In the genomic region with DNA sequence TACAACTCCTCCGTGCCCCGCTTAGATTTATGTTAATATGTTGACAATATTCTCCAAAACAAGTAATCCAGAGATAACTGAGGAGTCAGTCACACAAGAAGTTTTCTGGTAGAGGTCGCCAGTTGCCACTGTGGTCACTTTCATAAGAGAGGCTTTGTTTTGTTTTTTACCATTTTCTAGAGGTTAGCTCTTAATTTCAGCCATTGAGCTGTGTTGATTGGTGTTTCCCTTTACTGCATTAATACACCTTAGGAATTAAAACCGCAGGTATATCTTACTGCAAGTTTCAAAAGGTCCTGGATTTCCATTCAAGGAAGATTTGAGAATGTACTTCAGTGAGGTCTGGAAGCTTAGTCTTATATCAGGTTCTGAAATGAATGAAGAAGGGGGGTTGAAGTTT, we compare ENCODE assay signal across 8 cellular contexts. TPM values are rescaled to one million over a fixed set of nuclear protein-coding genes. Genes with fewer than 3 reads are reported as not detected.
DNase-seq lines count a peak whose midpoint lies in the region; ATAC-seq, FAIRE-seq and TF ChIP-seq lines count a peak whose summit lies in the region.

No MANE protein-coding gene starts in this region.

- no peak for ATAC-seq in heart right ventricle
- no peak for ATAC-seq in left ventricle myocardium superior
- ATAC-seq in activated CD8-positive, alpha-beta T cell treated with anti-CD3 and anti-CD28 coated beads, Interleukin-2, amount 10 ng/mL, durations not matched to agents 7 days and 5 days = no peak
- no peak for ATAC-seq in GM21737 (IDR thresholded peaks at IDR 0.05; ENCODE audit: unreplicated experiment)
- no peak for ATAC-seq in GM19467 (IDR thresholded peaks at IDR 0.05; ENCODE audit: unreplicated experiment)

- CTCF ChIA-PET in activated CD8-positive, alpha-beta T cell treated with anti-CD3 and anti-CD28 coated beads, Interleukin-2, amount 10 ng/mL, durations not matched to agents 7 days and 5 days (lab: Charles Lee) = interaction anchor here (1.0 to 1.3 kb wide), 4 partner anchors 8 to 65 kb away, joined by 3 to 4 read pairs (median 3); partner anchors contain the start of gene COMMD3

- H3K36me3 Mint-ChIP-seq in activated CD8-positive, alpha-beta T cell treated with anti-CD3 and anti-CD28 coated beads, Interleukin-2, amount 10 ng/mL, durations not matched to agents 7 days and 5 days (ENCODE audit: low read depth) = peaks cover 31% of the 10 kb centered on the region

- H3K27me3 Mint-ChIP-seq in activated CD8-positive, alpha-beta T cell treated with anti-CD3 and anti-CD28 coated beads, Interleukin-2, amount 10 ng/mL, durations not matched to agents 7 days and 5 days (ENCODE audit: low read depth) = peaks cover 43% of the 10 kb centered on the region

- H3K4me3 ChIP-seq in heart right ventricle (peak overlapping the region in 7 of 10 donors; percentile 28 to 72 (median 64)), thymus (ENCODE audit: low read length) (peak overlapping the region; percentile 65)

- H3K9me3 ChIP-seq in heart right ventricle (no peaks in the 10 kb centered on the region), thymus (ENCODE audit: control insufficient read depth) (no peaks in the 10 kb centered on the region)

- peak overlapping the region; percentile 81 for H3K4me3 Mint-ChIP-seq in activated CD8-positive, alpha-beta T cell treated with anti-CD3 and anti-CD28 coated beads, Interleukin-2, amount 10 ng/mL, durations not matched to agents 7 days and 5 days

- H3K27me3 ChIP-seq in heart right ventricle = peaks cover 0 to 33% (median 5%) of the 10 kb centered on the region in 7 donors
- peaks cover 44% of the 10 kb centered on the region for H3K27me3 ChIP-seq in thymus (ENCODE audit: control insufficient read depth, insufficient read depth)

- no peaks in the 10 kb centered on the region for H3K9me3 Mint-ChIP-seq in activated CD8-positive, alpha-beta T cell treated with anti-CD3 and anti-CD28 coated beads, Interleukin-2, amount 10 ng/mL, durations not matched to agents 7 days and 5 days (ENCODE audit: insufficient read depth)

- DNase-seq in heart right ventricle = no peak
- no peak for DNase-seq in left ventricle myocardium superior
- DNase-seq in activated CD8-positive, alpha-beta T cell treated with anti-CD3 and anti-CD28 coated beads, Interleukin-2, amount 10 ng/mL, durations not matched to agents 7 days and 5 days = no peak
- peak; percentile 50 for DNase-seq in medulla oblongata (ENCODE audit: extremely low spot score)
- DNase-seq in D721Med (ENCODE audit: insufficient read length, low spot score) = no peak

- FAIRE-seq in D721Med (lab: Jason Lieb, UNC) = no peak

- TF ChIP-seq CTCF in heart right ventricle (IDR thresholded peaks at IDR 0.05) (no peak), D721Med (IDR thresholded peaks at IDR 0.05; ENCODE audit: insufficient read depth, missing control alignments) (no peak)

- no peak overlapping the region for H3K27ac Mint-ChIP-seq in activated CD8-positive, alpha-beta T cell treated with anti-CD3 and anti-CD28 coated beads, Interleukin-2, amount 10 ng/mL, durations not matched to agents 7 days and 5 days

- intact Hi-C loops in heart right ventricle (cut with DNase I) = loop anchor here in 5 of 10 donors (2.0 to 10.0 kb wide), 7 partner anchors 97 to 830 kb away; partner anchors contain the start of genes DNAJC1 (in 1 of the 5) and PIP4K2A (in 1 of the 5)
- intact Hi-C loops in left ventricle myocardium superior (cut with micrococcal nuclease) = loop anchor here (10.0 kb wide), 1 partner anchor 390 kb away; the partner anchor contains the start of gene PIP4K2A

- POLR2A ChIA-PET in activated CD8-positive, alpha-beta T cell treated with anti-CD3 and anti-CD28 coated beads, Interleukin-2, amount 10 ng/mL, durations not matched to agents 7 days and 5 days (lab: Charles Lee) = interaction anchor here (1.4 to 1.7 kb wide), 3 partner anchors 8 to 112 kb away, joined by 5 to 8 read pairs (median 7); partner anchors contain the start of gene COMMD3

- H3K36me3 ChIP-seq in heart right ventricle (peaks cover 0 to 32% (median 16%) of the 10 kb centered on the region in 9 donors), thymus (ENCODE audit: control insufficient read depth, insufficient read depth) (peaks cover 4% of the 10 kb centered on the region)

- 83 to 87% methylated on average over 4 of the region's 4 CpGs for WGBS in heart right ventricle, 2 donors
- 76% methylated on average over 4 of the region's 4 CpGs for WGBS in thymus

- H3K4me1 ChIP-seq in heart right ventricle (peaks cover 3 to 49% (median 43%) of the 10 kb centered on the region in 9 donors), thymus (ENCODE audit: control insufficient read depth, insufficient read depth, low read length) (peaks cover 17% of the 10 kb centered on the region)

- H3K27ac ChIP-seq in heart right ventricle (peak overlapping the region in 1 of 10 donors; percentile 60), thymus (ENCODE audit: low read depth) (no peak overlapping the region)

- peaks cover 47% of the 10 kb centered on the region for H3K4me1 Mint-ChIP-seq in activated CD8-positive, alpha-beta T cell treated with anti-CD3 and anti-CD28 coated beads, Interleukin-2, amount 10 ng/mL, durations not matched to agents 7 days and 5 days (ENCODE audit: low read depth)

RNA-seq across cellular contexts. Expression of gene BMI1, which starts 3.5 kb away (rescaled TPM):
- total RNA-seq in heart right ventricle (10 to 100 TPM; 26.1 to 44.1 (median 34.5) TPM), left ventricle myocardium superior (38.8 TPM)
- polyA plus RNA-seq in heart right ventricle (10 to 100 TPM; 15.0 to 19.0 TPM), thymus (39.8 TPM)
- total RNA-seq in activated CD8-positive, alpha-beta T cell treated with anti-CD3 and anti-CD28 coated beads, Interleukin-2, amount 10 ng/mL, durations not matched to agents 7 days and 5 days = 10 to 100 TPM; 26.2 to 26.4 TPM

RNA-seq across cellular contexts. Expression of gene COMMD3, which starts 8.2 kb away (rescaled TPM):
- 10 to 100 TPM; 72.7 to 95.0 (median 80.6) TPM for total RNA-seq in heart right ventricle
- 10 to 100 TPM; 62.2 to 84.9 TPM for polyA plus RNA-seq in heart right ventricle
- total RNA-seq in left ventricle myocardium superior = 83.5 TPM
- 10 to 100 TPM; 59.7 to 63.3 TPM for total RNA-seq in activated CD8-positive, alpha-beta T cell treated with anti-CD3 and anti-CD28 coated beads, Interleukin-2, amount 10 ng/mL, durations not matched to agents 7 days and 5 days
- polyA plus RNA-seq in thymus = 132 TPM

RNA-seq across cellular contexts. Expression of gene SPAG6, which starts 20.9 kb away (rescaled TPM):
- total RNA-seq in heart right ventricle (not detected), left ventricle myocardium superior (not detected)
- polyA plus RNA-seq in heart right ventricle (under 1 TPM in 1 of 2 donors, not detected in 1; 0.01 TPM), thymus (1.0 TPM)
- total RNA-seq in activated CD8-positive, alpha-beta T cell treated with anti-CD3 and anti-CD28 coated beads, Interleukin-2, amount 10 ng/mL, durations not matched to agents 7 days and 5 days = under 1 TPM; 0.70 to 0.90 TPM
